In the genomic region with DNA sequence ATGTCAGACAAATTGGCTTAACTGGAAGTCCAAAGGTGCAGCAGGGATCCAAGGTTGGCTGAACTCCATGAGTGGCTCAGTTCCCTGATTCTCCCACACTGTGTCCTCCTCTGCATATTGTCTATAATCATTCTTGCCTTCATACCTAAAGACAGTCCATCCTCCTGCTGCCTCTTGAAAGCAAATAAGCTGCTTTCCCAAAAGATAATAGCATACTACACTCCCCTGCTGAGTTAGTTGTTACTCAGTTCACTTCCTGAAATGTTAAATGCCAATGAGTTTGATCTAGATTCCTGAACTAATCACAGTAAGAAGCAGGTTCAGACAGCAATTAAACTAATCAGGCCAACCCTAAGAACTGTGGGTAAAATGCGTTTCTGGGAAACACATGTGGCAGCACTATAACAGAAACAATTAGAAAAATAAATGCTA, we compare ENCODE assay signal across 9 cellular contexts. TPM values are rescaled to one million over a fixed set of nuclear protein-coding genes. Genes with fewer than 3 reads are reported as not detected.
A peak's percentile ranks its signal among the peaks of the same experiment; 100 is the strongest.
DNase-seq lines count a peak whose midpoint lies in the region; ATAC-seq and TF ChIP-seq lines count a peak whose summit lies in the region.
"Had no signal": no experiment of that assay in that cellular context is flagged by ENCODE, and none has a peak within 500 bp of the region (broad histone marks: within the 10 kb centered on the region; RNA-seq: fewer than 3 reads in every experiment).

No MANE protein-coding gene starts in this region.

- TF ChIP-seq CTCF in fibroblast of the aortic adventitia (IDR thresholded peaks at IDR 0.05; ENCODE audit: insufficient read depth, low read length): no peak

- H3K4me3 ChIP-seq in fibroblast of the aortic adventitia (ENCODE audit: low read depth, low read length): peak overlapping the region; percentile 7

- peaks cover 10 to 38% of the 10 kb centered on the region in 2 donors for H3K36me3 Mint-ChIP-seq in activated T-cell treated with anti-CD3 and anti-CD28 coated beads, Interleukin-2, amount 50 U/mL, for 72 hours (ENCODE audit: insufficient read depth in 2 of 2)

- ATAC-seq in activated T-cell treated with anti-CD3 and anti-CD28 coated beads, Interleukin-2, amount 50 U/mL, for 72 hours (replicated peaks in 1 of 2): no peak
- no peak for ATAC-seq in stimulated activated naive CD8-positive, alpha-beta T cell treated with anti-CD3 and anti-CD28 coated beads, Interleukin-15, amount 100 ng/mL, for 72 hours
- no peak for ATAC-seq in GM19455 (IDR thresholded peaks at IDR 0.05; ENCODE audit: unreplicated experiment)

- no peaks in the 10 kb centered on the region for H3K9me3 Mint-ChIP-seq in activated T-cell treated with anti-CD3 and anti-CD28 coated beads, Interleukin-2, amount 50 U/mL, for 72 hours
- no peaks in the 10 kb centered on the region for H3K9me3 Mint-ChIP-seq in stimulated activated naive CD8-positive, alpha-beta T cell treated with anti-CD3 and anti-CD28 coated beads, Interleukin-15, amount 100 ng/mL, for 72 hours

- DNase-seq in activated T-cell treated with anti-CD3 and anti-CD28 coated beads, Interleukin-2, amount 50 U/mL, for 72 hours: no peak
- DNase-seq in activated T-cell treated with anti-CD3 and anti-CD28 coated beads, Interleukin-2, amount 50 U/mL, for 1 hour: no peak
- DNase-seq in SW480 (ENCODE audit: low spot score): peak; percentile 1
- DNase-seq in fibroblast of the aortic adventitia (ENCODE audit: low read depth): no peak
- DNase-seq in stimulated activated naive CD8-positive, alpha-beta T cell treated with anti-CD3 and anti-CD28 coated beads, Interleukin-15, amount 100 ng/mL, for 72 hours: no peak
- no peak for DNase-seq in NCI-H1694 (lab: John Stamatoyannopoulos, UW)
- no peak for DNase-seq in DMS153 treated with DMSO at 0.1 percent for 48 hours (lab: John Stamatoyannopoulos, UW; ENCODE audit: unreplicated experiment)
- DNase-seq: SW 1271 had no signal

- peak overlapping the region; percentile 86 to 96 for H3K4me3 Mint-ChIP-seq in activated T-cell treated with anti-CD3 and anti-CD28 coated beads, Interleukin-2, amount 50 U/mL, for 72 hours
- peak overlapping the region; percentile 83 to 93 for H3K4me3 Mint-ChIP-seq in stimulated activated naive CD8-positive, alpha-beta T cell treated with anti-CD3 and anti-CD28 coated beads, Interleukin-15, amount 100 ng/mL, for 72 hours

- no peaks in the 10 kb centered on the region for H3K27me3 Mint-ChIP-seq in activated T-cell treated with anti-CD3 and anti-CD28 coated beads, Interleukin-2, amount 50 U/mL, for 72 hours (ENCODE audit: low read depth)
- H3K27me3 Mint-ChIP-seq in stimulated activated naive CD8-positive, alpha-beta T cell treated with anti-CD3 and anti-CD28 coated beads, Interleukin-15, amount 100 ng/mL, for 72 hours: no peaks in the 10 kb centered on the region

- H3K27ac Mint-ChIP-seq in activated T-cell treated with anti-CD3 and anti-CD28 coated beads, Interleukin-2, amount 50 U/mL, for 72 hours: peak overlapping the region; percentile 93
- H3K27ac Mint-ChIP-seq in stimulated activated naive CD8-positive, alpha-beta T cell treated with anti-CD3 and anti-CD28 coated beads, Interleukin-15, amount 100 ng/mL, for 72 hours: no peak overlapping the region

- H3K4me1 Mint-ChIP-seq in activated T-cell treated with anti-CD3 and anti-CD28 coated beads, Interleukin-2, amount 50 U/mL, for 72 hours (ENCODE audit: low read depth): peaks cover 56% of the 10 kb centered on the region
- H3K4me1 Mint-ChIP-seq in stimulated activated naive CD8-positive, alpha-beta T cell treated with anti-CD3 and anti-CD28 coated beads, Interleukin-15, amount 100 ng/mL, for 72 hours: peaks cover 54% of the 10 kb centered on the region

RNA-seq across cellular contexts. Expression of a gene that starts 51.0 kb away (rescaled TPM):
- total RNA-seq in activated T-cell treated with anti-CD3 and anti-CD28 coated beads, Interleukin-2, amount 50 U/mL, for 72 hours: 10 to 100 TPM; 26.9 to 29.4 TPM
- 7.0 and 9.4 TPM in 2 replicates for total RNA-seq in fibroblast of the aortic adventitia (ENCODE audit: low replicate concordance)
